ENCODE assay signal across 1 cellular context in genomic region chr3:68904578-68904977, GRCh38.
TF ChIP-seq lines count a peak whose summit lies in the region.

No MANE protein-coding gene starts in this region.

TF ChIP-seq in IMR-90, 13 proteins besides CTCF, POLR2A, EP300 and RAD21:
- TF ChIP-seq CHD1 (IDR thresholded peaks at IDR 0.05; ENCODE audit: low read depth, low read length): no peak
- peak; percentile 17; the same call in 1 of the 2 replicates for TF ChIP-seq MAFK (IDR thresholded peaks at IDR 0.05; ENCODE audit: low read depth, low read length)
